In the genomic region with DNA sequence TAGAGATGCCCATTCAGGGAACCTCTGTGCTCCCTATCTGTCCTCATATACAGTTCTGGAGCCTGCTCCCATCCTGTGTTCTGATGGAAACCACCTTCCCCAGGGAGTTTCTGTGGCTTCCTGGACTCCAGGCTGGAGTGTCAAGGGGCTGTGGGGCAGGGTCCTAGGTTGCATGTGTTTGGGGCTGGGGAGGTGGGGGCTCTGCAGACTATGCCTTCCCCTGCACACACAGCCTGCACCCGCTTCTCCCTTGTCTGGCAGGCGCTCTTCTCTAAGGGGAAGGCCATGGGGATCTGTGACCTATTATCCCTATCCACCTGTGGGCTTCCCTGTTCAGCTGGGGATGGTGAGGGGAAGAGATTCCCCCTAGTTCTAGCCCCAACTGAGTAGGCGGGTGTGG, we compare ENCODE assay signal across 9 cellular contexts. TPM values are rescaled to one million over a fixed set of nuclear protein-coding genes. Genes with fewer than 3 reads are reported as not detected.
DNase-seq lines count a peak whose midpoint lies in the region; ATAC-seq and TF ChIP-seq lines count a peak whose summit lies in the region.
"Had no signal": no experiment of that assay in that cellular context is flagged by ENCODE, and none has a peak within 500 bp of the region (broad histone marks: within the 10 kb centered on the region; RNA-seq: fewer than 3 reads in every experiment).

No MANE protein-coding gene starts in this region.

- intact Hi-C loops in heart left ventricle (cut with DNase I) (no loop called here), left cardiac atrium (cut with DNase I) (no loop called here), upper lobe of right lung (cut with DNase I) (no loop called here)

- peaks cover 44 to 100% (median 90%) of the 10 kb centered on the region in 12 donors for H3K4me1 ChIP-seq in heart left ventricle
- H3K4me1 ChIP-seq in mucosa of rectum (ENCODE audit: control insufficient read depth in 2 of 2, insufficient read depth in 2 of 2, low read length in 2 of 2), result peaks cover 74 to 87% of the 10 kb centered on the region in 2 donors
- H3K4me1 ChIP-seq in upper lobe of right lung, result peaks cover 82% of the 10 kb centered on the region

- 8 to 39% (median 35%) methylated on average over 1 to 3 of the region's 3 CpGs for WGBS in heart left ventricle, 4 donors
- WGBS in adipose tissue, 3 donors, result 31 to 68% (median 39%) methylated on average over 3 of the region's 3 CpGs

- peak overlapping the region; percentile 92 to 99 (median 96) for H3K27ac ChIP-seq in heart left ventricle
- H3K27ac ChIP-seq in adipose tissue (ENCODE audit: low read depth, low read length), result peak overlapping the region; percentile 65
- peak overlapping the region; percentile 71 to 84 for H3K27ac ChIP-seq in mucosa of rectum (ENCODE audit: low read depth in 2 of 2, low read length in 2 of 2)
- H3K27ac ChIP-seq in upper lobe of right lung, result peak overlapping the region; percentile 98

- TF ChIP-seq CTCF in heart left ventricle (IDR thresholded peaks at IDR 0.05) (no peak), upper lobe of right lung (IDR thresholded peaks at IDR 0.05) (no peak)

- peak overlapping the region in 1 of 2 donors; percentile 1 for H3K9ac ChIP-seq in mucosa of rectum (ENCODE audit: low read depth in 1 of 2, low read length in 2 of 2)

- DNase-seq in heart left ventricle (no peak), left cardiac atrium (no peak), upper lobe of right lung (no peak), D341Med (ENCODE audit: low spot score) (no peak), HK-2 (ENCODE audit: unreplicated experiment) (no peak), pons (ENCODE audit: low spot score) (no peak)
- DNase-seq: NCI-H2171 had no signal

- H3K4me3 ChIP-seq in heart left ventricle, result peak overlapping the region in 10 of 12 donors; percentile 33 to 100 (median 71)
- peak overlapping the region in 1 of 2 donors; percentile 76 for H3K4me3 ChIP-seq in mucosa of rectum (ENCODE audit: low read length in 2 of 2)
- peak overlapping the region; percentile 100 for H3K4me3 ChIP-seq in upper lobe of right lung

- no peak for TF ChIP-seq POLR2A in heart left ventricle (IDR thresholded peaks at IDR 0.05)

- H3K36me3 ChIP-seq in heart left ventricle (no peaks in the 10 kb centered on the region), mucosa of rectum (ENCODE audit: control insufficient read depth in 2 of 2, insufficient read depth in 2 of 2, low read length in 2 of 2) (peaks cover 0 to 1% of the 10 kb centered on the region in 2 donors), upper lobe of right lung (no peaks in the 10 kb centered on the region)

- ATAC-seq in heart left ventricle (no peak), left cardiac atrium (no peak), upper lobe of right lung (no peak)

- H3K9me3 ChIP-seq in heart left ventricle, result no peaks in the 10 kb centered on the region
- H3K9me3 ChIP-seq in mucosa of rectum (ENCODE audit: control insufficient read depth in 2 of 2, low read length in 2 of 2), result no peaks in the 10 kb centered on the region
- H3K9me3 ChIP-seq in upper lobe of right lung, result no peaks in the 10 kb centered on the region

- H3K27me3 ChIP-seq in heart left ventricle, result no peaks in the 10 kb centered on the region
- no peaks in the 10 kb centered on the region for H3K27me3 ChIP-seq in mucosa of rectum (ENCODE audit: control insufficient read depth in 2 of 2, insufficient read depth in 2 of 2, low read length in 2 of 2)
- H3K27me3 ChIP-seq in upper lobe of right lung, result no peaks in the 10 kb centered on the region

RNA-seq across cellular contexts. Expression of a gene that starts 14.3 kb away (rescaled TPM):
- 10 to 100 TPM; 14.1 to 41.4 (median 19.4) TPM for total RNA-seq in heart left ventricle
- polyA plus RNA-seq in heart left ventricle, result 10 to 100 TPM; 15.5 to 22.0 TPM
- 10 to 100 TPM; 23.3 to 43.8 TPM for total RNA-seq in left cardiac atrium
- polyA plus RNA-seq in adipose tissue, result 10 to 100 TPM in 2 of 3 donors, 1 to 10 TPM in 1; 7.8 to 54.3 (median 44.0) TPM
- 69.7 TPM for total RNA-seq in upper lobe of right lung

RNA-seq across cellular contexts. Expression of a gene that starts 35.6 kb away (rescaled TPM):
- total RNA-seq in heart left ventricle (1 to 10 TPM in 2 of 9 donors, under 1 TPM in 7; 0.07 to 9.8 (median 0.69) TPM), left cardiac atrium (1 to 10 TPM; 1.3 to 1.9 TPM), upper lobe of right lung (1.4 TPM)
- polyA plus RNA-seq in heart left ventricle (1 to 10 TPM in 1 of 2 donors, under 1 TPM in 1; 0.34 to 2.8 TPM), adipose tissue (1 to 10 TPM; 1.1 to 3.1 (median 1.4) TPM)

RNA-seq across cellular contexts. Expression of a gene that starts 41.2 kb away (rescaled TPM):
- total RNA-seq in heart left ventricle, result 1 to 10 TPM; 1.2 to 8.7 (median 2.2) TPM
- under 1 TPM; 0.30 to 0.35 TPM for polyA plus RNA-seq in heart left ventricle
- total RNA-seq in left cardiac atrium, result 1 to 10 TPM; 1.2 to 1.3 TPM
- 1 to 10 TPM in 1 of 3 donors, under 1 TPM in 1, not detected in 1; 0.78 to 1.0 TPM for polyA plus RNA-seq in adipose tissue
- total RNA-seq in upper lobe of right lung, result 2.8 TPM
